In the genomic region with DNA sequence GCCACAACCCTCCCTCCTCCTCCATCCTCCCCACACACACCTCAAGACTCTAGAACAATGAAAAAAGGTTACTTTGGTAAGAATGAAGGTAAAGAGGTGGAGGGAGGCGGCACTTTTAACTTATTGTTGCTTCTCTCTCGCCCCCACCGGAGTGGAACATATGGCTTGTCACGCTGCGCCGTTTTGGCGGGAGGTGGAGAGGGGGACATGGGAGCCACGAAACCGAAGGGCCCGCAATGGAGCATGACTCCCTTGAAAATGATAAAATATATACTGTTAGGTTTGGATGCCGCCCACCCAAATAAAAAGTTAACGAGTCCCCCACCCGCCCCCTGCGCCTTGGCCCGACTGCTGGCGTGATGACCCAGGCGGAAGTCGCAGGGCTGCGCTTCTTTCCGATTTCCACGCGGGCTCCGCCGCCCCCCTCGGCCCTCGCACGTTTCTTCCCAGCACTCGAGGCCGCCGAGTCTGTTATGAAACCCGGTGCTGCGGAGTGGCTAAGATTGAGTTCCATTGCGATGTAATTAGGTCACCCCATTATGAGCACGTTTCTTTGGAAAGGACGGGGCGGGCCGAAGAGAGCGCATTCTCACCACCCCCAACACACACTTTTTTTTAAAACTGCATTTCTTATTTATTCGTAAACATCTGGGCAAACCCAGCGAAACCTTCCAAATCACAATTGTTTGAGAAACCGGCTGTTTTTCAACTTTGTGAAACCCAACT, we compare ENCODE assay signal across 1 cellular context.
TF ChIP-seq lines count a peak whose summit lies in the region.

No MANE protein-coding gene starts in this region.

TF ChIP-seq in HepG2, 621 proteins besides CTCF, POLR2A, EP300 and RAD21 (continued from another document and continues in another):
- TF ChIP-seq PATZ1 (CRISPR knock-in tag; IDR thresholded peaks at IDR 0.05) = peak; percentile 75
- TF ChIP-seq RORA (CRISPR knock-in tag; IDR thresholded peaks at IDR 0.05) = no peak
- TF ChIP-seq ZNF253 (CRISPR knock-in tag; IDR thresholded peaks at IDR 0.05; ENCODE audit: borderline replicate concordance) = no peak
- TF ChIP-seq ZNF788 (CRISPR knock-in tag; IDR thresholded peaks at IDR 0.05; ENCODE audit: borderline replicate concordance) = peak; percentile 30; the same call in 1 of the 2 replicates
- no peak for TF ChIP-seq ZNF576 (CRISPR knock-in tag; IDR thresholded peaks at IDR 0.05)
- no peak for TF ChIP-seq ZFP90 (CRISPR knock-in tag; IDR thresholded peaks at IDR 0.05; ENCODE audit: borderline replicate concordance)
- no peak for TF ChIP-seq ZNF773 (CRISPR knock-in tag; IDR thresholded peaks at IDR 0.05; ENCODE audit: borderline replicate concordance)
- peak; percentile 73; the same call in 1 of the 2 replicates for TF ChIP-seq ZNF12 (CRISPR knock-in tag; IDR thresholded peaks at IDR 0.05)
- peak; percentile 56; the same call in 1 of the 2 replicates for TF ChIP-seq SAFB2 (CRISPR knock-in tag; IDR thresholded peaks at IDR 0.05; ENCODE audit: borderline replicate concordance, low read depth)
- TF ChIP-seq ZNF503 (CRISPR knock-in tag; IDR thresholded peaks at IDR 0.05) = peak; percentile 63; the same call in 1 of the 2 replicates
- no peak for TF ChIP-seq ZNF598 (CRISPR knock-in tag; IDR thresholded peaks at IDR 0.05; ENCODE audit: borderline replicate concordance)
- TF ChIP-seq ZNF562 (CRISPR knock-in tag; IDR thresholded peaks at IDR 0.05; ENCODE audit: borderline replicate concordance) = no peak
- no peak for TF ChIP-seq CENPX (CRISPR knock-in tag; IDR thresholded peaks at IDR 0.05)
- TF ChIP-seq, protein P1, sequence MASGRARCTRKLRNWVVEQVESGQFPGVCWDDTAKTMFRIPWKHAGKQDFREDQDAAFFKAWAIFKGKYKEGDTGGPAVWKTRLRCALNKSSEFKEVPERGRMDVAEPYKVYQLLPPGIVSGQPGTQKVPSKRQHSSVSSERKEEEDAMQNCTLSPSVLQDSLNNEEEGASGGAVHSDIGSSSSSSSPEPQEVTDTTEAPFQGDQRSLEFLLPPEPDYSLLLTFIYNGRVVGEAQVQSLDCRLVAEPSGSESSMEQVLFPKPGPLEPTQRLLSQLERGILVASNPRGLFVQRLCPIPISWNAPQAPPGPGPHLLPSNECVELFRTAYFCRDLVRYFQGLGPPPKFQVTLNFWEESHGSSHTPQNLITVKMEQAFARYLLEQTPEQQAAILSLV (CRISPR knock-in tag; IDR thresholded peaks at IDR 0.05; ENCODE audit: borderline replicate concordance) = no peak
- no peak for TF ChIP-seq BCLAF1 (IDR thresholded peaks at IDR 0.05)
- TF ChIP-seq ZNF121 (CRISPR knock-in tag; IDR thresholded peaks at IDR 0.05) = no peak
- TF ChIP-seq ATRX (CRISPR knock-in tag; IDR thresholded peaks at IDR 0.05; ENCODE audit: borderline replicate concordance) = no peak
- no peak for TF ChIP-seq BRCA1 (CRISPR knock-in tag; IDR thresholded peaks at IDR 0.05)
- TF ChIP-seq HBP1 (CRISPR knock-in tag; IDR thresholded peaks at IDR 0.05; ENCODE audit: low read depth) = no peak
- TF ChIP-seq, protein P2, sequence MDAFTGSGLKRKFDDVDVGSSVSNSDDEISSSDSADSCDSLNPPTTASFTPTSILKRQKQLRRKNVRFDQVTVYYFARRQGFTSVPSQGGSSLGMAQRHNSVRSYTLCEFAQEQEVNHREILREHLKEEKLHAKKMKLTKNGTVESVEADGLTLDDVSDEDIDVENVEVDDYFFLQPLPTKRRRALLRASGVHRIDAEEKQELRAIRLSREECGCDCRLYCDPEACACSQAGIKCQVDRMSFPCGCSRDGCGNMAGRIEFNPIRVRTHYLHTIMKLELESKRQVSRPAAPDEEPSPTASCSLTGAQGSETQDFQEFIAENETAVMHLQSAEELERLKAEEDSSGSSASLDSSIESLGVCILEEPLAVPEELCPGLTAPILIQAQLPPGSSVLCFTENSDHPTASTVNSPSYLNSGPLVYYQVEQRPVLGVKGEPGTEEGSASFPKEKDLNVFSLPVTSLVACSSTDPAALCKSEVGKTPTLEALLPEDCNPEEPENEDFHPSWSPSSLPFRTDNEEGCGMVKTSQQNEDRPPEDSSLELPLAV (CRISPR knock-in tag; conservative IDR thresholded peaks at IDR 0.05; ENCODE audit: low read depth) = no peak
- TF ChIP-seq ZNF180 (CRISPR knock-in tag; IDR thresholded peaks at IDR 0.05; ENCODE audit: borderline replicate concordance, low read depth) = no peak
- no peak; the same call in none of the 2 replicates for TF ChIP-seq ZNF724P (CRISPR knock-in tag; IDR thresholded peaks at IDR 0.05; ENCODE audit: borderline replicate concordance)
- no peak for TF ChIP-seq ZMYM3 (CRISPR knock-in tag; IDR thresholded peaks at IDR 0.05)
- peak; percentile 74 for TF ChIP-seq BORCS8-MEF2B (CRISPR knock-in tag; IDR thresholded peaks at IDR 0.05)
- TF ChIP-seq ARNTL (CRISPR knock-in tag; IDR thresholded peaks at IDR 0.05) = peak; percentile 77; the same call in 1 of the 2 replicates
- no peak for TF ChIP-seq ZNF616 (CRISPR knock-in tag; IDR thresholded peaks at IDR 0.05; ENCODE audit: low read depth)
- TF ChIP-seq MXD3 (CRISPR knock-in tag; IDR thresholded peaks at IDR 0.05) = peak; percentile 70; the same call in 1 of the 2 replicates
- TF ChIP-seq, protein P3, sequence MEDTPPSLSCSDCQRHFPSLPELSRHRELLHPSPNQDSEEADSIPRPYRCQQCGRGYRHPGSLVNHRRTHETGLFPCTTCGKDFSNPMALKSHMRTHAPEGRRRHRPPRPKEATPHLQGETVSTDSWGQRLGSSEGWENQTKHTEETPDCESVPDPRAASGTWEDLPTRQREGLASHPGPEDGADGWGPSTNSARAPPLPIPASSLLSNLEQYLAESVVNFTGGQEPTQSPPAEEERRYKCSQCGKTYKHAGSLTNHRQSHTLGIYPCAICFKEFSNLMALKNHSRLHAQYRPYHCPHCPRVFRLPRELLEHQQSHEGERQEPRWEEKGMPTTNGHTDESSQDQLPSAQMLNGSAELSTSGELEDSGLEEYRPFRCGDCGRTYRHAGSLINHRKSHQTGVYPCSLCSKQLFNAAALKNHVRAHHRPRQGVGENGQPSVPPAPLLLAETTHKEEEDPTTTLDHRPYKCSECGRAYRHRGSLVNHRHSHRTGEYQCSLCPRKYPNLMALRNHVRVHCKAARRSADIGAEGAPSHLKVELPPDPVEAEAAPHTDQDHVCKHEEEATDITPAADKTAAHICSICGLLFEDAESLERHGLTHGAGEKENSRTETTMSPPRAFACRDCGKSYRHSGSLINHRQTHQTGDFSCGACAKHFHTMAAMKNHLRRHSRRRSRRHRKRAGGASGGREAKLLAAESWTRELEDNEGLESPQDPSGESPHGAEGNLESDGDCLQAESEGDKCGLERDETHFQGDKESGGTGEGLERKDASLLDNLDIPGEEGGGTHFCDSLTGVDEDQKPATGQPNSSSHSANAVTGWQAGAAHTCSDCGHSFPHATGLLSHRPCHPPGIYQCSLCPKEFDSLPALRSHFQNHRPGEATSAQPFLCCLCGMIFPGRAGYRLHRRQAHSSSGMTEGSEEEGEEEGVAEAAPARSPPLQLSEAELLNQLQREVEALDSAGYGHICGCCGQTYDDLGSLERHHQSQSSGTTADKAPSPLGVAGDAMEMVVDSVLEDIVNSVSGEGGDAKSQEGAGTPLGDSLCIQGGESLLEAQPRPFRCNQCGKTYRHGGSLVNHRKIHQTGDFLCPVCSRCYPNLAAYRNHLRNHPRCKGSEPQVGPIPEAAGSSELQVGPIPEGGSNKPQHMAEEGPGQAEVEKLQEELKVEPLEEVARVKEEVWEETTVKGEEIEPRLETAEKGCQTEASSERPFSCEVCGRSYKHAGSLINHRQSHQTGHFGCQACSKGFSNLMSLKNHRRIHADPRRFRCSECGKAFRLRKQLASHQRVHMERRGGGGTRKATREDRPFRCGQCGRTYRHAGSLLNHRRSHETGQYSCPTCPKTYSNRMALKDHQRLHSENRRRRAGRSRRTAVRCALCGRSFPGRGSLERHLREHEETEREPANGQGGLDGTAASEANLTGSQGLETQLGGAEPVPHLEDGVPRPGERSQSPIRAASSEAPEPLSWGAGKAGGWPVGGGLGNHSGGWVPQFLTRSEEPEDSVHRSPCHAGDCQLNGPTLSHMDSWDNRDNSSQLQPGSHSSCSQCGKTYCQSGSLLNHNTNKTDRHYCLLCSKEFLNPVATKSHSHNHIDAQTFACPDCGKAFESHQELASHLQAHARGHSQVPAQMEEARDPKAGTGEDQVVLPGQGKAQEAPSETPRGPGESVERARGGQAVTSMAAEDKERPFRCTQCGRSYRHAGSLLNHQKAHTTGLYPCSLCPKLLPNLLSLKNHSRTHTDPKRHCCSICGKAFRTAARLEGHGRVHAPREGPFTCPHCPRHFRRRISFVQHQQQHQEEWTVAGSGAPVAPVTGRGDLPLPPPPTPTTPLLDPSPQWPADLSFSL (CRISPR knock-in tag; IDR thresholded peaks at IDR 0.05) = no peak
- TF ChIP-seq, protein P4, sequence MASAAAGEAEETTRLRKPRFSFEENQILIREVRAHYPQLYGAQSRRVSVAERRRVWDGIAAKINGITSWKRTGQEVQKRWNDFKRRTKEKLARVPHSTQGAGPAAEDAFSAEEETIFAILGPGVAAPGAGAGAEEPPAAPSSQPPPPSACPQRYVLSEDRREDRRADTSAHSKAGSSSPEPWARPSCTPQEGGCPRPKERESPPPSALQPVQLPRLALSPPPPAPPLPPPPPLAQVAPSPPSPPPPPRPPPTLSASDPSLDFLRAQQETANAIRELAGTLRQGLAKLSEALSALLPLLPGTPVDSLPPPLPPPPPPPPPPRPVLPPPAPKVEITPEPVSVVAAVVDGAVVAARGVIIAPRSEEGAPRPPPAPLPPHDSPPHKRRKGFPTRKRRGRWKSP (CRISPR knock-in tag; IDR thresholded peaks at IDR 0.05) = peak; percentile 49; the same call in 1 of the 2 replicates
- TF ChIP-seq KMT2A (CRISPR knock-in tag; IDR thresholded peaks at IDR 0.05) = no peak
- TF ChIP-seq ZNF17 (CRISPR knock-in tag; IDR thresholded peaks at IDR 0.05) = no peak
- no peak for TF ChIP-seq TOPORS (CRISPR knock-in tag; IDR thresholded peaks at IDR 0.05)
- peak; percentile 33; the same call in 1 of the 2 replicates for TF ChIP-seq REL (CRISPR knock-in tag; conservative IDR thresholded peaks at IDR 0.05)
- TF ChIP-seq AGO1 (IDR thresholded peaks at IDR 0.05; ENCODE audit: low read depth, low read length, poor library complexity, severe bottlenecking) = peak; percentile 38
- TF ChIP-seq ZNF143 (CRISPR knock-in tag; IDR thresholded peaks at IDR 0.05) = no peak
